8 cellular contexts compared by ENCODE assay signal in the genomic region with DNA sequence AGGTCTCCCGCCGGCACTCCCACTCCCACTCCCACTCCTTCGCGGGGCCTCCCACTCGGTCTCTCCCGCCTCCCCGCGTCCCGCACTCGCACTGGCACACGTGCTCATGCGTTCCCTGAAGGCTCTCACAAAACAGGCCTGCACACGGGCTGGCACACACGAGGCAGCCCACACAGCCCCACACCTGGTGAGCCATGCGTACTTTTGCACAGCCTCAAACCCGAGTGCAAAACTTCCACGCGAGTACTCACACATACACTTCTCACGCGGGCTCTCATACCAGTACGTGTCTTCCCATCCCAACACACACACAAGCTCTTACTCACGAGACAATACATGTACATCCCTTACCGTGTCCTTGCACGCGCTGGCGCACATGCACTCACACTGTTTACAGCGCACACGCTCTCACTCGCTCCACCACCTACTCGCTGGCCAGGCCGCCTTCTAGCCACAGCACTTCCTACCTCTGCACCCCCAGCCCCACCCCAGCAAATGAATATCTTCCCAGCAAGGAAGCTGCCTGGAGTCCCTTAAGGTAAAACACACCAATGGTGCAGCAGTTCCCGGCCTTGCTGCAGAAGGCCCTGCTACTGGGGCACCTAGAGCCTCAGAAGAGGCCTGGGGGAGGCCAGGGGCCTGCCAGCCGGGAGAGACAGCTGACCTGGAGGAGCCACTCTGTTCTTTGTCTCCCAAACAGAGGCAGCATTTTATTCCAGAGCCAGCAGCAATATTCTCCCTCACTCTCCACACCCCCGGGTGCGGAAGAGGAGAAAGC. TPM values are rescaled to one million over a fixed set of nuclear protein-coding genes. Genes with fewer than 3 reads are reported as not detected.
DNase-seq lines count a peak whose midpoint lies in the region; ATAC-seq and TF ChIP-seq lines count a peak whose summit lies in the region.

No MANE protein-coding gene starts in this region.

- TF ChIP-seq POLR2A in Peyer's patch (IDR thresholded peaks at IDR 0.05): no peak

- H3K4me3 Mint-ChIP-seq in endodermal cell: peak overlapping the region; percentile 64

- H3K27ac ChIP-seq in Peyer's patch: peak overlapping the region in 3 of 4 donors; percentile 65 to 74 (median 65)
- peak overlapping the region; percentile 80 for H3K27ac ChIP-seq in endodermal cell (ENCODE audit: low read depth, low read length)
- H3K27ac ChIP-seq in urinary bladder (ENCODE audit: low read depth): peak overlapping the region; percentile 66

- no peaks in the 10 kb centered on the region for H3K9me3 ChIP-seq in Peyer's patch
- no peaks in the 10 kb centered on the region for H3K9me3 ChIP-seq in endodermal cell (ENCODE audit: control insufficient read depth, low read length)

- H3K4me1 ChIP-seq in Peyer's patch (peaks cover 0 to 60% (median 5%) of the 10 kb centered on the region in 4 donors), endodermal cell (ENCODE audit: control insufficient read depth, insufficient read depth, low read length) (peaks cover 38% of the 10 kb centered on the region), urinary bladder (ENCODE audit: insufficient read depth) (no peaks in the 10 kb centered on the region)

- H3K4me1 Mint-ChIP-seq in endodermal cell: peaks cover 57% of the 10 kb centered on the region

- H3K27ac Mint-ChIP-seq in endodermal cell: peak overlapping the region; percentile 94

- ATAC-seq in GM18511 (IDR thresholded peaks at IDR 0.05; ENCODE audit: unreplicated experiment): peak; percentile 37
- ATAC-seq in HG03097 (IDR thresholded peaks at IDR 0.05; ENCODE audit: low FRiP score, unreplicated experiment): no peak

- DNase-seq in Peyer's patch (peak in 1 of 3 donors; percentile 50), endodermal cell (peak; percentile 85), middle frontal gyrus (ENCODE audit: extremely low spot score, low spot score) (peak; percentile 39), DMS 273 (lab: John Stamatoyannopoulos, UW; ENCODE audit: unreplicated experiment) (no peak), OCI-M1 (lab: John Stamatoyannopoulos, UW) (no peak)

- H3K4me3 ChIP-seq in Peyer's patch: peak overlapping the region; percentile 34 to 55 (median 52)
- H3K4me3 ChIP-seq in endodermal cell (ENCODE audit: low read length): peak overlapping the region; percentile 76
- H3K4me3 ChIP-seq in urinary bladder (ENCODE audit: low read depth, low read length): peak overlapping the region; percentile 64

- no peaks in the 10 kb centered on the region for H3K27me3 Mint-ChIP-seq in endodermal cell (ENCODE audit: insufficient read depth)

- H3K36me3 ChIP-seq in Peyer's patch (no peaks in the 10 kb centered on the region), endodermal cell (ENCODE audit: control insufficient read depth, insufficient read depth, low read length) (no peaks in the 10 kb centered on the region), urinary bladder (ENCODE audit: insufficient read depth) (no peaks in the 10 kb centered on the region)

- WGBS in endodermal cell (ENCODE audit: insufficient coverage in 1 of 2, insufficient read length in 1 of 2), 2 experiments: 31 to 53% methylated on average over 20 to 35 of the region's 35 CpGs
- 10% methylated on average over 35 of the region's 35 CpGs for WGBS in urinary bladder

- H3K27me3 ChIP-seq in Peyer's patch: no peaks in the 10 kb centered on the region
- no peaks in the 10 kb centered on the region for H3K27me3 ChIP-seq in endodermal cell (ENCODE audit: control insufficient read depth, insufficient read depth, low read length, poor library complexity, severe bottlenecking)

- no peaks in the 10 kb centered on the region for H3K9me3 Mint-ChIP-seq in endodermal cell

- peak overlapping the region; percentile 23 for H3K9ac ChIP-seq in endodermal cell (ENCODE audit: extremely low read depth, low read length, poor library complexity, severe bottlenecking)

- TF ChIP-seq CTCF in Peyer's patch (IDR thresholded peaks at IDR 0.05) (no peak), endodermal cell (conservative IDR thresholded peaks at IDR 0.05) (no peak)

- H3K36me3 Mint-ChIP-seq in endodermal cell (ENCODE audit: low read depth): no peaks in the 10 kb centered on the region

RNA-seq across cellular contexts. Expression of a gene that starts 0.5 kb away (rescaled TPM):
- total RNA-seq in Peyer's patch: 100 to 1,000 TPM in 3 of 4 donors, 10 to 100 TPM in 1; 29.7 to 530 (median 272) TPM
- 10 to 100 TPM; 39.2 to 39.3 TPM for total RNA-seq in endodermal cell
- 18.0 TPM for polyA plus RNA-seq in endodermal cell (2013, experiment 1 of 2)
- polyA plus RNA-seq in endodermal cell (2013, experiment 2 of 2): 22.9 TPM
- total RNA-seq in urinary bladder: 22.7 TPM
- 23.7 TPM for polyA plus RNA-seq in urinary bladder

Comparison
In these comparisons a context has a peak if more than half of its experiments do, and no peak if none do; other contexts are left out.
1. DNase-seq: peak in endodermal cell (single experiment) and middle frontal gyrus (single experiment); none in DMS 273 (single experiment) and OCI-M1 (single experiment).
2. Peak in every context shown above with its lines, with median percentiles within 50 percentile points of each other: H3K27ac ChIP-seq and H3K4me3 ChIP-seq.